Comparison of ENCODE assay signal across 8 cellular contexts in genomic region chr21:8197377-8198027, GRCh38.
DNase-seq lines count a peak whose midpoint lies in the region; ATAC-seq, FAIRE-seq and TF ChIP-seq lines count a peak whose summit lies in the region.
"Not testable (repeated sequence)": the region's sequence is repeated elsewhere in the genome, so short reads cannot be mapped to it uniquely, and the experiment has no call there.

No MANE protein-coding gene starts in this region.

- ATAC-seq in CD8-positive, alpha-beta T cell, result peak; percentile 77
- ATAC-seq in GM19372 (IDR thresholded peaks at IDR 0.05; ENCODE audit: low read depth, unreplicated experiment) (peak; percentile 61), GM21825 (IDR thresholded peaks at IDR 0.05; ENCODE audit: unreplicated experiment) (peak; percentile 45), HG03135 (IDR thresholded peaks at IDR 0.05; ENCODE audit: unreplicated experiment) (peak; percentile 51), RWPE2 (ENCODE audit: low read depth) (peak; percentile 41), GM12878 (peak; percentile 58), left lobe of liver (peak; percentile 82), sciatic nerve (peak; percentile 74)

- H3K9me3 Mint-ChIP-seq in CD8-positive, alpha-beta T cell, result not testable (repeated sequence)

- TF ChIP-seq RAD21 in GM12878 (IDR thresholded peaks at IDR 0.05; ENCODE audit: insufficient read depth, low read depth, low read length), result not testable (repeated sequence)

- H3K4me3 ChIP-seq in CD8-positive, alpha-beta T cell (ENCODE audit: low read depth, low read length); RWPE2 (ENCODE audit: severe bottlenecking); GM12878: not testable (repeated sequence)

- intact Hi-C loops in CD8-positive, alpha-beta T cell (cut with DNase I, micrococcal nuclease); GM12878 (cut with micrococcal nuclease; ENCODE audit: unreplicated experiment); sciatic nerve (cut with DNase I): not testable (repeated sequence)

- TF ChIP-seq CTCF in CD8-positive, alpha-beta T cell (IDR thresholded peaks at IDR 0.05); RWPE2 (IDR thresholded peaks at IDR 0.05; ENCODE audit: poor library complexity, severe bottlenecking); GM12878 (IDR thresholded peaks at IDR 0.05 in 2 of 3, conservative IDR thresholded peaks at IDR 0.05 in 1 of 3; ENCODE audit: control insufficient read depth in 2 of 3, extremely low read depth in 1 of 3, insufficient read depth in 1 of 3, low read depth in 3 of 3, low read length in 3 of 3): not testable (repeated sequence)

- SMC1A ChIA-PET in GM12878 (lab: Charles Lee; ENCODE audit: uncharacterized antibody, unreplicated experiment), result not testable (repeated sequence)

- not testable (repeated sequence) for H3K4me1 ChIP-seq in CD8-positive, alpha-beta T cell (ENCODE audit: insufficient read depth, low read length); RWPE2 (ENCODE audit: insufficient read depth, poor library complexity, severe bottlenecking); GM12878 (ENCODE audit: control insufficient read depth, insufficient read depth, low read length)

- H3K27ac Mint-ChIP-seq in CD8-positive, alpha-beta T cell, result not testable (repeated sequence)

- not testable (repeated sequence) for H3K27me3 Mint-ChIP-seq in CD8-positive, alpha-beta T cell (ENCODE audit: low read depth)

- H3K36me3 ChIP-seq in CD8-positive, alpha-beta T cell (ENCODE audit: insufficient read depth, low read length); RWPE2 (ENCODE audit: low read depth); GM12878 (ENCODE audit: control insufficient read depth in 2 of 2, insufficient read depth in 2 of 2, low read length in 1 of 2): not testable (repeated sequence)

- DNase-seq in CD8-positive, alpha-beta T cell; RWPE2 (ENCODE audit: low spot score); GM12878 (ENCODE audit: low read depth, low spot score); left lobe of liver (ENCODE audit: low spot score); sciatic nerve (ENCODE audit: low spot score): not testable (repeated sequence)

- not testable (repeated sequence) for TF ChIP-seq EP300 in GM12878 (IDR thresholded peaks at IDR 0.05; ENCODE audit: borderline replicate concordance in 1 of 2, control insufficient read depth in 1 of 2, low read depth in 2 of 2, low read length in 2 of 2)

- no CpG with 5 or more reads among the region's 20 CpGs for WGBS in GM12878 (ENCODE audit: insufficient coverage, insufficient replicate concordance, low lambda C conversion rate, missing lambda C conversion rate)

- not testable (repeated sequence) for H4K20me1 ChIP-seq in GM12878 (ENCODE audit: control insufficient read depth, insufficient read depth)

- not testable (repeated sequence) for H3K27ac ChIP-seq in CD8-positive, alpha-beta T cell (ENCODE audit: low read depth, low read length); RWPE2 (ENCODE audit: poor library complexity, severe bottlenecking); GM12878 (ENCODE audit: control insufficient read depth, insufficient read depth)

- not testable (repeated sequence) for FAIRE-seq in GM12878 (lab: Jason Lieb, UNC)

- CTCF ChIA-PET in CD8-positive, alpha-beta T cell (lab: Charles Lee); GM12878 (lab: Yijun Ruan, JAX): not testable (repeated sequence)

- H3K4me2 ChIP-seq in GM12878 (ENCODE audit: control insufficient read depth, insufficient read depth), result not testable (repeated sequence)

- not testable (repeated sequence) for H3K36me3 Mint-ChIP-seq in CD8-positive, alpha-beta T cell

- not testable (repeated sequence) for TF ChIP-seq POLR2A in GM12878 (IDR thresholded peaks at IDR 0.05; ENCODE audit: low read depth, low read length)

- not testable (repeated sequence) for H3K27me3 ChIP-seq in CD8-positive, alpha-beta T cell (ENCODE audit: insufficient read depth, low read length); RWPE2 (ENCODE audit: insufficient read depth, poor library complexity, severe bottlenecking); GM12878 (replicated peaks in 1 of 2; ENCODE audit: control insufficient read depth in 2 of 2, insufficient read depth in 2 of 2, low read length in 1 of 2)

- BruUV-seq in GM12878 (replicated peaks; lab: Mats Ljungman, UMichigan), result not testable (repeated sequence)

- RAD21 ChIA-PET in GM12878 (lab: Charles Lee; ENCODE audit: unreplicated experiment), result not testable (repeated sequence)

- H3K79me2 ChIP-seq in GM12878 (ENCODE audit: control insufficient read depth, insufficient read depth, low read length), result not testable (repeated sequence)

- POLR2A ChIA-PET in CD8-positive, alpha-beta T cell (lab: Charles Lee); GM12878 (lab: Charles Lee): not testable (repeated sequence)

- not testable (repeated sequence) for H3K4me3 Mint-ChIP-seq in CD8-positive, alpha-beta T cell

- not testable (repeated sequence) for H3K9ac ChIP-seq in GM12878 (ENCODE audit: control insufficient read depth, insufficient read depth, low read length)

- in situ Hi-C loops in GM12878 (cut with MboI), result not testable (repeated sequence)

- not testable (repeated sequence) for H2AFZ ChIP-seq in GM12878 (ENCODE audit: control insufficient read depth, low read depth, low read length)

- H3K9me3 ChIP-seq in CD8-positive, alpha-beta T cell (ENCODE audit: low read length); RWPE2 (ENCODE audit: severe bottlenecking); GM12878 (replicated peaks; ENCODE audit: control insufficient read depth, insufficient read depth, low read length): not testable (repeated sequence)

- not testable (repeated sequence) for H3K4me1 Mint-ChIP-seq in CD8-positive, alpha-beta T cell (ENCODE audit: low read depth)
